In genomic region chr9:89178162-89179120, GRCh38 we compare ENCODE assay signal across 8 cellular contexts. TPM values are rescaled to one million over a fixed set of nuclear protein-coding genes. Genes with fewer than 3 reads are reported as not detected.
DNase-seq lines count a peak whose midpoint lies in the region; ATAC-seq and TF ChIP-seq lines count a peak whose summit lies in the region.

Gene SHC3, minus strand, starts transcription at chr9:89178818. Its CDS starts 358 bp downstream, at chr9:89178460.

- no TSS peak for BruUV-seq in PC-3 (replicated peaks; lab: Mats Ljungman, UMichigan)

- no peaks in the 10 kb centered on the region for H3F3A ChIP-seq in PC-3 (ENCODE audit: low read length, unreplicated experiment)

- H2AFZ ChIP-seq in PC-3 (ENCODE audit: low read length) (peak within 1 kb of the TSS; percentile 95), osteoblast (ENCODE audit: low read length) (peak within 1 kb of the TSS; percentile 97)

- peaks cover 19% of the 10 kb centered on the region for H3K27me3 ChIP-seq in CD8-positive, alpha-beta memory T cell (ENCODE audit: insufficient read depth, low read length, poor library complexity, severe bottlenecking)
- no peaks in the 10 kb centered on the region for H3K27me3 ChIP-seq in PC-3 (ENCODE audit: low read length)
- H3K27me3 ChIP-seq in esophagus muscularis mucosa, result peaks cover 0 to 53% (median 23%) of the 10 kb centered on the region in 4 donors
- peaks cover 35% of the 10 kb centered on the region for H3K27me3 ChIP-seq in osteoblast (ENCODE audit: insufficient read depth, low read length)
- H3K27me3 ChIP-seq in effector memory CD4-positive, alpha-beta T cell (replicated peaks; ENCODE audit: control insufficient read depth, insufficient read depth, low read length, poor library complexity, severe bottlenecking), result peaks cover 14% of the 10 kb centered on the region

- H3K4me2 ChIP-seq in PC-3 (ENCODE audit: low read length), result peak within 1 kb of the TSS; percentile 97
- H3K4me2 ChIP-seq in osteoblast (ENCODE audit: insufficient read depth, low read length), result peak within 1 kb of the TSS; percentile 99

- H3K27me3 Mint-ChIP-seq in CD8-positive, alpha-beta memory T cell, result peaks cover 24 to 68% of the 10 kb centered on the region in 2 donors

- peak within 1 kb of the TSS in 2 of 7 donors; percentile 36 to 38 for H3K4me3 Mint-ChIP-seq in CD8-positive, alpha-beta memory T cell

- H3K4me1 ChIP-seq in CD8-positive, alpha-beta memory T cell (ENCODE audit: insufficient read depth, low read length), result peaks cover 12% of the 10 kb centered on the region
- H3K4me1 ChIP-seq in PC-3 (ENCODE audit: insufficient read depth, low read length) (peaks cover 17% of the 10 kb centered on the region), esophagus muscularis mucosa (peaks cover 25 to 48% (median 42%) of the 10 kb centered on the region in 4 donors), osteoblast (ENCODE audit: insufficient read depth, low read length) (peaks cover 15% of the 10 kb centered on the region)
- no peaks in the 10 kb centered on the region for H3K4me1 ChIP-seq in effector memory CD4-positive, alpha-beta T cell (ENCODE audit: control insufficient read depth, insufficient read depth, low read length, poor library complexity, severe bottlenecking)

- H3K79me2 ChIP-seq in PC-3 (ENCODE audit: low read length) (no peaks in the 10 kb centered on the region), osteoblast (ENCODE audit: insufficient read depth, low read length) (no peaks in the 10 kb centered on the region)

- no peaks in the 10 kb centered on the region for H3K36me3 ChIP-seq in CD8-positive, alpha-beta memory T cell (ENCODE audit: insufficient read depth, low read length)
- H3K36me3 ChIP-seq in PC-3 (ENCODE audit: low read depth, low read length) (no peaks in the 10 kb centered on the region), esophagus muscularis mucosa (no peaks in the 10 kb centered on the region), osteoblast (ENCODE audit: insufficient read depth, low read length) (no peaks in the 10 kb centered on the region)
- no peaks in the 10 kb centered on the region for H3K36me3 ChIP-seq in effector memory CD4-positive, alpha-beta T cell (ENCODE audit: control insufficient read depth, insufficient read depth, low read length)

- H3K4me1 Mint-ChIP-seq in CD8-positive, alpha-beta memory T cell, result peaks cover 16 to 22% (median 17%) of the 10 kb centered on the region in 3 donors

- H3K4me3 ChIP-seq in CD8-positive, alpha-beta memory T cell (ENCODE audit: low read length), result peak within 1 kb of the TSS; percentile 32
- peak within 1 kb of the TSS; percentile 72 for H3K4me3 ChIP-seq in PC-3 (ENCODE audit: low read length)
- peak within 1 kb of the TSS; percentile 51 to 64 (median 53) for H3K4me3 ChIP-seq in esophagus muscularis mucosa
- peak within 1 kb of the TSS; percentile 73 for H3K4me3 ChIP-seq in osteoblast (ENCODE audit: insufficient read depth, low read length)
- H3K4me3 ChIP-seq in effector memory CD4-positive, alpha-beta T cell (ENCODE audit: insufficient read depth, low read depth, low read length, poor library complexity, severe bottlenecking), result no peak within 1 kb of the TSS

- no peak for TF ChIP-seq EP300 in esophagus muscularis mucosa (IDR thresholded peaks at IDR 0.05)

- H3K9me2 ChIP-seq in PC-3 (replicated peaks; ENCODE audit: low read length), result no peaks in the 10 kb centered on the region

- no peaks in the 10 kb centered on the region for H4K20me1 ChIP-seq in PC-3 (ENCODE audit: low read length)
- H4K20me1 ChIP-seq in osteoblast (ENCODE audit: insufficient read depth, low read length), result no peaks in the 10 kb centered on the region

- no peak within 1 kb of the TSS for H3K27ac ChIP-seq in CD8-positive, alpha-beta memory T cell (ENCODE audit: low read depth, low read length)
- H3K27ac ChIP-seq in PC-3 (ENCODE audit: low read length) (peak within 1 kb of the TSS; percentile 89), esophagus muscularis mucosa (replicated peaks in 1 of 4) (peak within 1 kb of the TSS; percentile 41 to 73 (median 61)), osteoblast (ENCODE audit: low read depth, low read length) (peak within 1 kb of the TSS; percentile 78)
- no peak within 1 kb of the TSS for H3K27ac ChIP-seq in effector memory CD4-positive, alpha-beta T cell (ENCODE audit: insufficient read depth, low read length, poor library complexity, severe bottlenecking)

- no peak for ATAC-seq in PC-3

- CTCF ChIA-PET in CD8-positive, alpha-beta memory T cell (lab: Charles Lee), result no interaction called here
- CTCF ChIA-PET in PC-3 (lab: Charles Lee), result no interaction called here

- 20% methylated on average over 21 of the region's 73 CpGs for WGBS in esophagus muscularis mucosa

- H3K36me3 Mint-ChIP-seq in CD8-positive, alpha-beta memory T cell, result no peaks in the 10 kb centered on the region

- peak within 1 kb of the TSS in 1 of 8 donors; percentile 84 for H3K27ac Mint-ChIP-seq in CD8-positive, alpha-beta memory T cell

- peaks cover 0 to 3% (median 0%) of the 10 kb centered on the region in 5 donors for H3K9me3 Mint-ChIP-seq in CD8-positive, alpha-beta memory T cell

- no peak for TF ChIP-seq POLR2A in esophagus muscularis mucosa (IDR thresholded peaks at IDR 0.05; ENCODE audit: low read depth)

- no peak for DNase-seq in CD8-positive, alpha-beta memory T cell
- DNase-seq in PC-3, result no peak
- DNase-seq in esophagus muscularis mucosa (ENCODE audit: extremely low spot score), result peak; percentile 82
- DNase-seq in osteoblast (ENCODE audit: insufficient read length, low spot score, missing footprints), result peak; percentile 73
- no peak for DNase-seq in cortex of kidney (lab: John Stamatoyannopoulos, UW)
- DNase-seq in UCSD-AML1 (lab: John Stamatoyannopoulos, UW; ENCODE audit: unreplicated experiment), result no peak
- no peak for DNase-seq in effector memory CD4-positive, alpha-beta T cell
- DNase-seq in midbrain (lab: John Stamatoyannopoulos, UW), result no peak

- H3K9ac ChIP-seq in PC-3 (ENCODE audit: low read length), result peak within 1 kb of the TSS; percentile 74

- TF ChIP-seq CTCF in PC-3 (conservative IDR thresholded peaks at IDR 0.05; ENCODE audit: low read depth, low read length) (no peak), esophagus muscularis mucosa (IDR thresholded peaks at IDR 0.05) (no peak), osteoblast (IDR thresholded peaks at IDR 0.05; ENCODE audit: extremely low read depth, low read depth, low read length) (no peak)

- H3K9me3 ChIP-seq in CD8-positive, alpha-beta memory T cell (ENCODE audit: low read length), result no peaks in the 10 kb centered on the region
- H3K9me3 ChIP-seq in PC-3 (ENCODE audit: low read length), result no peaks in the 10 kb centered on the region
- H3K9me3 ChIP-seq in esophagus muscularis mucosa, result no peaks in the 10 kb centered on the region
- no peaks in the 10 kb centered on the region for H3K9me3 ChIP-seq in osteoblast (ENCODE audit: low read depth, low read length)
- no peaks in the 10 kb centered on the region for H3K9me3 ChIP-seq in effector memory CD4-positive, alpha-beta T cell (ENCODE audit: control insufficient read depth, low read length)

- intact Hi-C loops in PC-3 (cut with micrococcal nuclease) (loop anchor here (10.0 kb wide), 1 partner anchor 256 kb away; no protein-coding TSS in a partner anchor), esophagus muscularis mucosa (cut with DNase I) (loop anchor here (5.0 to 10.0 kb wide), 2 partner anchors 36 to 126 kb away; no protein-coding TSS in a partner anchor)

- POLR2A ChIA-PET in CD8-positive, alpha-beta memory T cell (lab: Charles Lee), result no interaction called here
- POLR2A ChIA-PET in PC-3 (lab: Charles Lee; ENCODE audit: unreplicated experiment), result no interaction called here

RNA-seq across cellular contexts. Expression of gene SHC3, which starts in this region (rescaled TPM):
- not detected for total RNA-seq in CD8-positive, alpha-beta memory T cell
- not detected for polyA plus RNA-seq in CD8-positive, alpha-beta memory T cell
- total RNA-seq in PC-3 (2014; rRNA removed) (0.63 and 0.66 TPM in 2 replicates), esophagus muscularis mucosa (1 to 10 TPM; 2.2 to 4.0 (median 3.1) TPM), osteoblast (under 0.01 and 0.36 TPM in 2 replicates)

Comparison
In these comparisons a context has a peak if more than half of its experiments do, and no peak if none do; other contexts are left out.
1. Peak in DNase-seq, H3K4me3 ChIP-seq, H3K27ac ChIP-seq and H3K4me2 ChIP-seq in osteoblast; RNA of the gene not detected or under 1 TPM.
2. H3K27ac ChIP-seq: peak in PC-3 (single experiment) and esophagus muscularis mucosa (4 of 4); none in CD8-positive, alpha-beta memory T cell (single experiment) and effector memory CD4-positive, alpha-beta T cell (single experiment).